ENCODE assay signal across 1 cellular context in genomic region chr1:116569776-116570357, GRCh38.
TF ChIP-seq lines count a peak whose summit lies in the region.

No MANE protein-coding gene starts in this region.

TF ChIP-seq in HEK293, 187 proteins besides CTCF, POLR2A, EP300 and RAD21 (continued from another document):
- TF ChIP-seq, protein P1, sequence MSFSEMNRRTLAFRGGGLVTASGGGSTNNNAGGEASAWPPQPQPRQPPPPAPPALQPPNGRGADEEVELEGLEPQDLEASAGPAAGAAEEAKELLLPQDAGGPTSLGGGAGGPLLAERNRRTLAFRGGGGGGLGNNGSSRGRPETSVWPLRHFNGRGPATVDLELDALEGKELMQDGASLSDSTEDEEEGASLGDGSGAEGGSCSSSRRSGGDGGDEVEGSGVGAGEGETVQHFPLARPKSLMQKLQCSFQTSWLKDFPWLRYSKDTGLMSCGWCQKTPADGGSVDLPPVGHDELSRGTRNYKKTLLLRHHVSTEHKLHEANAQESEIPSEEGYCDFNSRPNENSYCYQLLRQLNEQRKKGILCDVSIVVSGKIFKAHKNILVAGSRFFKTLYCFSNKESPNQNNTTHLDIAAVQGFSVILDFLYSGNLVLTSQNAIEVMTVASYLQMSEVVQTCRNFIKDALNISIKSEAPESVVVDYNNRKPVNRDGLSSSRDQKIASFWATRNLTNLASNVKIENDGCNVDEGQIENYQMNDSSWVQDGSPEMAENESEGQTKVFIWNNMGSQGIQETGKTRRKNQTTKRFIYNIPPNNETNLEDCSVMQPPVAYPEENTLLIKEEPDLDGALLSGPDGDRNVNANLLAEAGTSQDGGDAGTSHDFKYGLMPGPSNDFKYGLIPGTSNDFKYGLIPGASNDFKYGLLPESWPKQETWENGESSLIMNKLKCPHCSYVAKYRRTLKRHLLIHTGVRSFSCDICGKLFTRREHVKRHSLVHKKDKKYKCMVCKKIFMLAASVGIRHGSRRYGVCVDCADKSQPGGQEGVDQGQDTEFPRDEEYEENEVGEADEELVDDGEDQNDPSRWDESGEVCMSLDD (tag by site-specific recombination; IDR thresholded peaks at IDR 0.05), result no peak
- TF ChIP-seq ZNF133 (tag by site-specific recombination; IDR thresholded peaks at IDR 0.05), result no peak
- peak; percentile 29; the same call in 1 of the 2 replicates for TF ChIP-seq ZNF341 (tag by site-specific recombination; IDR thresholded peaks at IDR 0.05; ENCODE audit: low read depth)
- no peak for TF ChIP-seq ZNF48 (tag by site-specific recombination; IDR thresholded peaks at IDR 0.05)
- TF ChIP-seq ZNF621 (tag by site-specific recombination; IDR thresholded peaks at IDR 0.05), result no peak
- no peak for TF ChIP-seq EGR2 (tag by site-specific recombination; IDR thresholded peaks at IDR 0.05; ENCODE audit: low read depth)
- TF ChIP-seq ZIC2 (tag by site-specific recombination; IDR thresholded peaks at IDR 0.05), result peak; percentile 43
- no peak for TF ChIP-seq OSR2 (tag by site-specific recombination; IDR thresholded peaks at IDR 0.05)
- TF ChIP-seq ZEB2 (tag by site-specific recombination; IDR thresholded peaks at IDR 0.05), result no peak
- TF ChIP-seq INSM2 (tag by site-specific recombination; IDR thresholded peaks at IDR 0.05), result 0 out of 2 replicates have a peak, but pooled peaks have one; percentile 10
- TF ChIP-seq, protein P2, sequence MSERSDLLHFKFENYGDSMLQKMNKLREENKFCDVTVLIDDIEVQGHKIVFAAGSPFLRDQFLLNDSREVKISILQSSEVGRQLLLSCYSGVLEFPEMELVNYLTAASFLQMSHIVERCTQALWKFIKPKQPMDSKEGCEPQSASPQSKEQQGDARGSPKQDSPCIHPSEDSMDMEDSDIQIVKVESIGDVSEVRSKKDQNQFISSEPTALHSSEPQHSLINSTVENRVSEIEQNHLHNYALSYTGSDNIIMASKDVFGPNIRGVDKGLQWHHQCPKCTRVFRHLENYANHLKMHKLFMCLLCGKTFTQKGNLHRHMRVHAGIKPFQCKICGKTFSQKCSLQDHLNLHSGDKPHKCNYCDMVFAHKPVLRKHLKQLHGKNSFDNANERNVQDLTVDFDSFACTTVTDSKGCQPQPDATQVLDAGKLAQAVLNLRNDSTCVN (tag by site-specific recombination; optimal IDR thresholded peaks at IDR 0.05), result no peak
- no peak for TF ChIP-seq TRIM28 (IDR thresholded peaks at IDR 0.05; ENCODE audit: borderline replicate concordance, low read length)
- no peak for TF ChIP-seq OVOL3 (tag by site-specific recombination; IDR thresholded peaks at IDR 0.05)
- no peak for TF ChIP-seq ZFP41 (tag by site-specific recombination; IDR thresholded peaks at IDR 0.05; ENCODE audit: borderline replicate concordance)
- TF ChIP-seq ZNF394 (tag by site-specific recombination; IDR thresholded peaks at IDR 0.05; ENCODE audit: borderline replicate concordance), result no peak
- peak; percentile 45; the same call in 1 of the 2 replicates for TF ChIP-seq ZNF366 (tag by site-specific recombination; conservative IDR thresholded peaks at IDR 0.05)
